1 cellular context compared by ENCODE assay signal in the genomic region with DNA sequence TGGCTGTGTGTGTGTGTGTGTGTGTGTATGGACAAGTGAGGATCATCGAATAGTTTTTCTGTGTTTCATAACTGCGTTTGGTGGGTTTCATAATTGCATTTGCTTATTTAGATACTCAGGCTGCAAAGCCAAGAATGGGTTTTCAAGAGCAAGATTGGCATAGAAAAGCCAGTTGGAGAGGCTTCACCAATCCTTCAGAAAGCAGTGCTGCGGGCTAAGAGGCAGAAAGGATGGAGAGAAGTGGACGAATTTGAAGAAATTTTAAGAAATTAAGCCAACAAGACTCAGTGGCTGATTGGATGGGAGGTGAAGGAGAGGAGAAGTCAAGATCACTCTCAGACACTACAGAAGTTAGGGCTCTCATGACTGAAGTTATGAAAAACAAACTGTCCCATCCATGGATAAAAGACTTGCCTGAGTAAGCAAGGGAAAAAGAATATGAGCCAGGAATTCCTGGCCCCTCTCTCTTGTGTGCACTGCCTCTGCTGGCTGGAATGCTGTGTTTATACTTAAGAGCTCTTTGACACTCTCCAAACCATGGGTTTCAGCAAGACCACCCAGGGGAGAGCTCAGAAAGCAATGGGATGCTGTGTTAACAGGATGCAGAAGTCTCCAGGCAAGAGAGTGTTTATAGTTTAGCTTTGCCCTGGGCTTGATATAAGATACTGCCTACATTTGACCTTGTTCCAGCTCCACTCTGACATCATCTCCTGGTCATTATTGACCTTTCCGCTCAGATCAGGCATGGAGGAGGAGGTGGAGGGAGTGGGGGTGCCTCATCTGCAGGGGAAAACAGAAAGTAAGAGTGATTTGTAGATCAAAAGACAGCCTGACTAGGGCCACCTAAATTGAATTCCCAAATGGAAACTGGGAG.
TF ChIP-seq lines count a peak whose summit lies in the region.

No MANE protein-coding gene starts in this region.

TF ChIP-seq in GM23338, 12 proteins besides CTCF, POLR2A, EP300 and RAD21 (continued from another document):
- TF ChIP-seq, protein P1, sequence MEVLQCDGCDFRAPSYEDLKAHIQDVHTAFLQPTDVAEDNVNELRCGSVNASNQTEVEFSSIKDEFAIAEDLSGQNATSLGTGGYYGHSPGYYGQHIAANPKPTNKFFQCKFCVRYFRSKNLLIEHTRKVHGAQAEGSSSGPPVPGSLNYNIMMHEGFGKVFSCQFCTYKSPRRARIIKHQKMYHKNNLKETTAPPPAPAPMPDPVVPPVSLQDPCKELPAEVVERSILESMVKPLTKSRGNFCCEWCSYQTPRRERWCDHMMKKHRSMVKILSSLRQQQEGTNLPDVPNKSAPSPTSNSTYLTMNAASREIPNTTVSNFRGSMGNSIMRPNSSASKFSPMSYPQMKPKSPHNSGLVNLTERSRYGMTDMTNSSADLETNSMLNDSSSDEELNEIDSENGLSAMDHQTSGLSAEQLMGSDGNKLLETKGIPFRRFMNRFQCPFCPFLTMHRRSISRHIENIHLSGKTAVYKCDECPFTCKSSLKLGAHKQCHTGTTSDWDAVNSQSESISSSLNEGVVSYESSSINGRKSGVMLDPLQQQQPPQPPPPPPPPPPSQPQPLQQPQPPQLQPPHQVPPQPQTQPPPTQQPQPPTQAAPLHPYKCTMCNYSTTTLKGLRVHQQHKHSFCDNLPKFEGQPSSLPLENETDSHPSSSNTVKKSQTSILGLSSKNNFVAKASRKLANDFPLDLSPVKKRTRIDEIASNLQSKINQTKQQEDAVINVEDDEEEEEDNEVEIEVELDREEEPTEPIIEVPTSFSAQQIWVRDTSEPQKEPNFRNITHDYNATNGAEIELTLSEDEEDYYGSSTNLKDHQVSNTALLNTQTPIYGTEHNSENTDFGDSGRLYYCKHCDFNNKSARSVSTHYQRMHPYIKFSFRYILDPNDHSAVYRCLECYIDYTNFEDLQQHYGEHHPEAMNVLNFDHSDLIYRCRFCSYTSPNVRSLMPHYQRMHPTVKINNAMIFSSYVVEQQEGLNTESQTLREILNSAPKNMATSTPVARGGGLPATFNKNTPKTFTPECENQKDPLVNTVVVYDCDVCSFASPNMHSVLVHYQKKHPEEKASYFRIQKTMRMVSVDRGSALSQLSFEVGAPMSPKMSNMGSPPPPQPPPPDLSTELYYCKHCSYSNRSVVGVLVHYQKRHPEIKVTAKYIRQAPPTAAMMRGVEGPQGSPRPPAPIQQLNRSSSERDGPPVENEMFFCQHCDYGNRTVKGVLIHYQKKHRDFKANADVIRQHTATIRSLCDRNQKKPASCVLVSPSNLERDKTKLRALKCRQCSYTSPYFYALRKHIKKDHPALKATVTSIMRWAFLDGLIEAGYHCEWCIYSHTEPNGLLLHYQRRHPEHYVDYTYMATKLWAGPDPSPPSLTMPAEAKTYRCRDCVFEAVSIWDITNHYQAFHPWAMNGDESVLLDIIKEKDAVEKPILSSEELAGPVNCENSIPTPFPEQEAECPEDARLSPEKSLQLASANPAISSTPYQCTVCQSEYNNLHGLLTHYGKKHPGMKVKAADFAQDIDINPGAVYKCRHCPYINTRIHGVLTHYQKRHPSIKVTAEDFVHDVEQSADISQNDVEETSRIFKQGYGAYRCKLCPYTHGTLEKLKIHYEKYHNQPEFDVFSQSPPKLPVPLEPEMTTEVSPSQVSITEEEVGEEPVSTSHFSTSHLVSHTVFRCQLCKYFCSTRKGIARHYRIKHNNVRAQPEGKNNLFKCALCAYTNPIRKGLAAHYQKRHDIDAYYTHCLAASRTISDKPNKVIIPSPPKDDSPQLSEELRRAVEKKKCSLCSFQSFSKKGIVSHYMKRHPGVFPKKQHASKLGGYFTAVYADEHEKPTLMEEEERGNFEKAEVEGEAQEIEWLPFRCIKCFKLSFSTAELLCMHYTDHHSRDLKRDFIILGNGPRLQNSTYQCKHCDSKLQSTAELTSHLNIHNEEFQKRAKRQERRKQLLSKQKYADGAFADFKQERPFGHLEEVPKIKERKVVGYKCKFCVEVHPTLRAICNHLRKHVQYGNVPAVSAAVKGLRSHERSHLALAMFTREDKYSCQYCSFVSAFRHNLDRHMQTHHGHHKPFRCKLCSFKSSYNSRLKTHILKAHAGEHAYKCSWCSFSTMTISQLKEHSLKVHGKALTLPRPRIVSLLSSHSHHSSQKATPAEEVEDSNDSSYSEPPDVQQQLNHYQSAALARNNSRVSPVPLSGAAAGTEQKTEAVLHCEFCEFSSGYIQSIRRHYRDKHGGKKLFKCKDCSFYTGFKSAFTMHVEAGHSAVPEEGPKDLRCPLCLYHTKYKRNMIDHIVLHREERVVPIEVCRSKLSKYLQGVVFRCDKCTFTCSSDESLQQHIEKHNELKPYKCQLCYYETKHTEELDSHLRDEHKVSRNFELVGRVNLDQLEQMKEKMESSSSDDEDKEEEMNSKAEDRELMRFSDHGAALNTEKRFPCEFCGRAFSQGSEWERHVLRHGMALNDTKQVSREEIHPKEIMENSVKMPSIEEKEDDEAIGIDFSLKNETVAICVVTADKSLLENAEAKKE (CRISPR knock-in tag; IDR thresholded peaks at IDR 0.05): 0 out of 2 replicates have a peak, but pooled peaks have one; percentile 5
